ENCODE assay signal across 9 cellular contexts in genomic region chr10:5948999-5949759, GRCh38. TPM values are rescaled to one million over a fixed set of nuclear protein-coding genes. Genes with fewer than 3 reads are reported as not detected.
DNase-seq lines count a peak whose midpoint lies in the region; ATAC-seq and TF ChIP-seq lines count a peak whose summit lies in the region.
"Had no signal": no experiment of that assay in that cellular context is flagged by ENCODE, and none has a peak within 500 bp of the region (broad histone marks: within the 10 kb centered on the region; RNA-seq: fewer than 3 reads in every experiment).

No MANE protein-coding gene starts in this region.

- no peaks in the 10 kb centered on the region for H3F3A ChIP-seq in neural progenitor cell (ENCODE audit: low read depth)

- no peak for ATAC-seq in GM21825 (IDR thresholded peaks at IDR 0.05; ENCODE audit: unreplicated experiment)
- no peak for ATAC-seq in GM18517 (IDR thresholded peaks at IDR 0.05; ENCODE audit: unreplicated experiment)
- no peak for ATAC-seq in HG02642 (IDR thresholded peaks at IDR 0.05; ENCODE audit: poor library complexity, unreplicated experiment)

- H3K4me1 ChIP-seq in neural progenitor cell, result peaks cover 4% of the 10 kb centered on the region

- intact Hi-C loops in Calu3 (cut with micrococcal nuclease; ENCODE audit: unreplicated experiment), result loop anchor here (1.0 kb wide), 1 partner anchor 65 kb away; no protein-coding TSS in a partner anchor

- no peaks in the 10 kb centered on the region for H3K79me2 ChIP-seq in neural progenitor cell (ENCODE audit: low read depth)

- H3K27ac Mint-ChIP-seq in Calu3 (ENCODE audit: unreplicated experiment) (peak overlapping the region; percentile 85), neural progenitor cell (peak overlapping the region; percentile 65)
- H3K27ac Mint-ChIP-seq: IgD-negative memory B cell had no signal

- BruUV-seq in Calu3 (replicated peaks; lab: Mats Ljungman, UMichigan), result no TSS peak

- H3K9me3 ChIP-seq in neural progenitor cell (ENCODE audit: low read depth), result no peaks in the 10 kb centered on the region

- TF ChIP-seq CTCF in Calu3 (IDR thresholded peaks at IDR 0.05; ENCODE audit: unreplicated experiment), result no peak
- TF ChIP-seq CTCF in neural progenitor cell (IDR thresholded peaks at IDR 0.05), result peak; percentile 65

- H3K4me1 Mint-ChIP-seq in Calu3 (ENCODE audit: low read depth, unreplicated experiment) (peaks cover 37% of the 10 kb centered on the region), neural progenitor cell (peaks cover 13% of the 10 kb centered on the region)

- CTCF ChIA-PET in Calu3 (lab: Charles Lee), result no interaction called here

- no peaks in the 10 kb centered on the region for H3K36me3 ChIP-seq in neural progenitor cell

- H3K4me3 ChIP-seq in neural progenitor cell, result no peak overlapping the region

- H4K20me1 ChIP-seq in neural progenitor cell (ENCODE audit: low read depth), result no peaks in the 10 kb centered on the region

- H3K9me3 Mint-ChIP-seq in Calu3 (ENCODE audit: low read depth, unreplicated experiment), result no peaks in the 10 kb centered on the region
- H3K9me3 Mint-ChIP-seq in neural progenitor cell, result no peaks in the 10 kb centered on the region
- H3K9me3 Mint-ChIP-seq: IgD-negative memory B cell had no signal

- H3K9ac ChIP-seq in neural progenitor cell, result no peak overlapping the region

- peak overlapping the region; percentile 80 for H2AFZ ChIP-seq in neural progenitor cell (replicated peaks)

- peak overlapping the region; percentile 27 for H3K4me2 ChIP-seq in neural progenitor cell

- H3K36me3 Mint-ChIP-seq in Calu3 (ENCODE audit: insufficient read depth, unreplicated experiment) (peaks cover 43% of the 10 kb centered on the region), neural progenitor cell (no peaks in the 10 kb centered on the region)

- H3K4me3 Mint-ChIP-seq in Calu3 (ENCODE audit: low read depth, unreplicated experiment) (peak overlapping the region; percentile 7), neural progenitor cell (no peak overlapping the region)
- H3K4me3 Mint-ChIP-seq: IgD-negative memory B cell had no signal

- no peak overlapping the region for H3K27ac ChIP-seq in neural progenitor cell

- DNase-seq in Calu3 (peak; percentile 63), HuH-7 (ENCODE audit: low spot score) (peak; percentile 83), fibroblast of gingiva (ENCODE audit: low read depth) (peak; percentile 61), neural progenitor cell (ENCODE audit: low spot score) (peak; percentile 71)
- peak; percentile 42 for DNase-seq in activated CD4-positive, alpha-beta T cell treated with anti-CD3 and anti-CD28 coated beads for 48 hours

- no peaks in the 10 kb centered on the region for H3K27me3 Mint-ChIP-seq in Calu3 (ENCODE audit: unreplicated experiment)
- peaks cover 6% of the 10 kb centered on the region for H3K27me3 Mint-ChIP-seq in neural progenitor cell (ENCODE audit: insufficient read depth, low read depth)
- H3K27me3 Mint-ChIP-seq: IgD-negative memory B cell had no signal

- H3K27me3 ChIP-seq in neural progenitor cell, result no peaks in the 10 kb centered on the region

RNA-seq across cellular contexts. Expression of gene IL15RA, which starts 28.2 kb away (rescaled TPM):
- total RNA-seq in Calu3 (2022) (28.6 and 42.4 TPM in 2 replicates), neural progenitor cell (ENCODE audit: low replicate concordance) (not detected in 2 replicates)

RNA-seq across cellular contexts. Expression of gene FBH1, which starts 59.1 kb away (rescaled TPM):
- total RNA-seq in Calu3 (2022), result 77.3 and 79.4 TPM in 2 replicates
- 37.7 and 59.6 TPM in 2 replicates for total RNA-seq in neural progenitor cell (ENCODE audit: low replicate concordance)

RNA-seq across cellular contexts. Expression of gene ANKRD16, which starts 59.5 kb away (rescaled TPM):
- 7.7 and 8.7 TPM in 2 replicates for total RNA-seq in Calu3 (2022)
- total RNA-seq in neural progenitor cell (ENCODE audit: low replicate concordance), result 5.9 and 18.1 TPM in 2 replicates

Comparison
In these comparisons a context has a peak if more than half of its experiments do, and no peak if none do; other contexts are left out.
1. RNA of gene IL15RA, which starts 28.2 kb away (total RNA-seq): 28.6 to 42.4 TPM in Calu3; not detected in neural progenitor cell; every median in the first group is over 10 times any median in the second.
2. Peak in every context shown above with its lines, with median percentiles within 50 percentile points of each other: DNase-seq.